In the genomic region with DNA sequence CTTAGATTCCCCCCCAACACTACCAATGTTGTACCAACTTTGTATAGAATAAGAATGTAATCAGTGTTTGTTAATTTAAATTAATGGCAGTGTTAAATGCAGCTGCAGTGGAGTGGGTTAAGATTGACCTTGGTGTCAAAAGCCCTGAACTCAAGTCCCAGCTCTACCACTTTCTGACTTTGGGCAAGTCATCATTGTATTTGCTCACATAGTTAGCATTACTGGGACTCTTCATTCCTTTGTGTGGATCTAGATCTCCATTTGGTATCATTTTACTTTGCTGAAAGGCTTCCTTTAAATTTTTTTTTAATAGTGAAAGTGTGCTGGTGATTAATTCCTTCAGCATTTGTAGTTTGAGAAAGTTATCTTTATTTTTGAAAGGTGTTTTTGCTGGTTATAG, we compare ENCODE assay signal across 1 cellular context.
TF ChIP-seq lines count a peak whose summit lies in the region.

No MANE protein-coding gene starts in this region.

TF ChIP-seq in GM23338, 12 proteins besides CTCF, POLR2A, EP300 and RAD21 (continued from another document):
- TF ChIP-seq NANOG (IDR thresholded peaks at IDR 0.05; ENCODE audit: borderline replicate concordance) (no peak), JUNB (IDR thresholded peaks at IDR 0.05; ENCODE audit: unreplicated experiment) (no peak), CREB1 (CRISPR knock-in tag; IDR thresholded peaks at IDR 0.05; ENCODE audit: low read depth) (no peak), STAT1 (IDR thresholded peaks at IDR 0.05; ENCODE audit: unreplicated experiment) (no peak), ETS1 (IDR thresholded peaks at IDR 0.05) (no peak), EZH2 (IDR thresholded peaks at IDR 0.05; ENCODE audit: low read depth, unreplicated experiment) (no peak), POLR2AphosphoS5 (IDR thresholded peaks at IDR 0.05; ENCODE audit: low read depth) (no peak), ZNF114 (CRISPR knock-in tag; IDR thresholded peaks at IDR 0.05) (no peak)
- TF ChIP-seq, protein P1, sequence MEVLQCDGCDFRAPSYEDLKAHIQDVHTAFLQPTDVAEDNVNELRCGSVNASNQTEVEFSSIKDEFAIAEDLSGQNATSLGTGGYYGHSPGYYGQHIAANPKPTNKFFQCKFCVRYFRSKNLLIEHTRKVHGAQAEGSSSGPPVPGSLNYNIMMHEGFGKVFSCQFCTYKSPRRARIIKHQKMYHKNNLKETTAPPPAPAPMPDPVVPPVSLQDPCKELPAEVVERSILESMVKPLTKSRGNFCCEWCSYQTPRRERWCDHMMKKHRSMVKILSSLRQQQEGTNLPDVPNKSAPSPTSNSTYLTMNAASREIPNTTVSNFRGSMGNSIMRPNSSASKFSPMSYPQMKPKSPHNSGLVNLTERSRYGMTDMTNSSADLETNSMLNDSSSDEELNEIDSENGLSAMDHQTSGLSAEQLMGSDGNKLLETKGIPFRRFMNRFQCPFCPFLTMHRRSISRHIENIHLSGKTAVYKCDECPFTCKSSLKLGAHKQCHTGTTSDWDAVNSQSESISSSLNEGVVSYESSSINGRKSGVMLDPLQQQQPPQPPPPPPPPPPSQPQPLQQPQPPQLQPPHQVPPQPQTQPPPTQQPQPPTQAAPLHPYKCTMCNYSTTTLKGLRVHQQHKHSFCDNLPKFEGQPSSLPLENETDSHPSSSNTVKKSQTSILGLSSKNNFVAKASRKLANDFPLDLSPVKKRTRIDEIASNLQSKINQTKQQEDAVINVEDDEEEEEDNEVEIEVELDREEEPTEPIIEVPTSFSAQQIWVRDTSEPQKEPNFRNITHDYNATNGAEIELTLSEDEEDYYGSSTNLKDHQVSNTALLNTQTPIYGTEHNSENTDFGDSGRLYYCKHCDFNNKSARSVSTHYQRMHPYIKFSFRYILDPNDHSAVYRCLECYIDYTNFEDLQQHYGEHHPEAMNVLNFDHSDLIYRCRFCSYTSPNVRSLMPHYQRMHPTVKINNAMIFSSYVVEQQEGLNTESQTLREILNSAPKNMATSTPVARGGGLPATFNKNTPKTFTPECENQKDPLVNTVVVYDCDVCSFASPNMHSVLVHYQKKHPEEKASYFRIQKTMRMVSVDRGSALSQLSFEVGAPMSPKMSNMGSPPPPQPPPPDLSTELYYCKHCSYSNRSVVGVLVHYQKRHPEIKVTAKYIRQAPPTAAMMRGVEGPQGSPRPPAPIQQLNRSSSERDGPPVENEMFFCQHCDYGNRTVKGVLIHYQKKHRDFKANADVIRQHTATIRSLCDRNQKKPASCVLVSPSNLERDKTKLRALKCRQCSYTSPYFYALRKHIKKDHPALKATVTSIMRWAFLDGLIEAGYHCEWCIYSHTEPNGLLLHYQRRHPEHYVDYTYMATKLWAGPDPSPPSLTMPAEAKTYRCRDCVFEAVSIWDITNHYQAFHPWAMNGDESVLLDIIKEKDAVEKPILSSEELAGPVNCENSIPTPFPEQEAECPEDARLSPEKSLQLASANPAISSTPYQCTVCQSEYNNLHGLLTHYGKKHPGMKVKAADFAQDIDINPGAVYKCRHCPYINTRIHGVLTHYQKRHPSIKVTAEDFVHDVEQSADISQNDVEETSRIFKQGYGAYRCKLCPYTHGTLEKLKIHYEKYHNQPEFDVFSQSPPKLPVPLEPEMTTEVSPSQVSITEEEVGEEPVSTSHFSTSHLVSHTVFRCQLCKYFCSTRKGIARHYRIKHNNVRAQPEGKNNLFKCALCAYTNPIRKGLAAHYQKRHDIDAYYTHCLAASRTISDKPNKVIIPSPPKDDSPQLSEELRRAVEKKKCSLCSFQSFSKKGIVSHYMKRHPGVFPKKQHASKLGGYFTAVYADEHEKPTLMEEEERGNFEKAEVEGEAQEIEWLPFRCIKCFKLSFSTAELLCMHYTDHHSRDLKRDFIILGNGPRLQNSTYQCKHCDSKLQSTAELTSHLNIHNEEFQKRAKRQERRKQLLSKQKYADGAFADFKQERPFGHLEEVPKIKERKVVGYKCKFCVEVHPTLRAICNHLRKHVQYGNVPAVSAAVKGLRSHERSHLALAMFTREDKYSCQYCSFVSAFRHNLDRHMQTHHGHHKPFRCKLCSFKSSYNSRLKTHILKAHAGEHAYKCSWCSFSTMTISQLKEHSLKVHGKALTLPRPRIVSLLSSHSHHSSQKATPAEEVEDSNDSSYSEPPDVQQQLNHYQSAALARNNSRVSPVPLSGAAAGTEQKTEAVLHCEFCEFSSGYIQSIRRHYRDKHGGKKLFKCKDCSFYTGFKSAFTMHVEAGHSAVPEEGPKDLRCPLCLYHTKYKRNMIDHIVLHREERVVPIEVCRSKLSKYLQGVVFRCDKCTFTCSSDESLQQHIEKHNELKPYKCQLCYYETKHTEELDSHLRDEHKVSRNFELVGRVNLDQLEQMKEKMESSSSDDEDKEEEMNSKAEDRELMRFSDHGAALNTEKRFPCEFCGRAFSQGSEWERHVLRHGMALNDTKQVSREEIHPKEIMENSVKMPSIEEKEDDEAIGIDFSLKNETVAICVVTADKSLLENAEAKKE (CRISPR knock-in tag; IDR thresholded peaks at IDR 0.05): no peak
- TF ChIP-seq, protein P2, sequence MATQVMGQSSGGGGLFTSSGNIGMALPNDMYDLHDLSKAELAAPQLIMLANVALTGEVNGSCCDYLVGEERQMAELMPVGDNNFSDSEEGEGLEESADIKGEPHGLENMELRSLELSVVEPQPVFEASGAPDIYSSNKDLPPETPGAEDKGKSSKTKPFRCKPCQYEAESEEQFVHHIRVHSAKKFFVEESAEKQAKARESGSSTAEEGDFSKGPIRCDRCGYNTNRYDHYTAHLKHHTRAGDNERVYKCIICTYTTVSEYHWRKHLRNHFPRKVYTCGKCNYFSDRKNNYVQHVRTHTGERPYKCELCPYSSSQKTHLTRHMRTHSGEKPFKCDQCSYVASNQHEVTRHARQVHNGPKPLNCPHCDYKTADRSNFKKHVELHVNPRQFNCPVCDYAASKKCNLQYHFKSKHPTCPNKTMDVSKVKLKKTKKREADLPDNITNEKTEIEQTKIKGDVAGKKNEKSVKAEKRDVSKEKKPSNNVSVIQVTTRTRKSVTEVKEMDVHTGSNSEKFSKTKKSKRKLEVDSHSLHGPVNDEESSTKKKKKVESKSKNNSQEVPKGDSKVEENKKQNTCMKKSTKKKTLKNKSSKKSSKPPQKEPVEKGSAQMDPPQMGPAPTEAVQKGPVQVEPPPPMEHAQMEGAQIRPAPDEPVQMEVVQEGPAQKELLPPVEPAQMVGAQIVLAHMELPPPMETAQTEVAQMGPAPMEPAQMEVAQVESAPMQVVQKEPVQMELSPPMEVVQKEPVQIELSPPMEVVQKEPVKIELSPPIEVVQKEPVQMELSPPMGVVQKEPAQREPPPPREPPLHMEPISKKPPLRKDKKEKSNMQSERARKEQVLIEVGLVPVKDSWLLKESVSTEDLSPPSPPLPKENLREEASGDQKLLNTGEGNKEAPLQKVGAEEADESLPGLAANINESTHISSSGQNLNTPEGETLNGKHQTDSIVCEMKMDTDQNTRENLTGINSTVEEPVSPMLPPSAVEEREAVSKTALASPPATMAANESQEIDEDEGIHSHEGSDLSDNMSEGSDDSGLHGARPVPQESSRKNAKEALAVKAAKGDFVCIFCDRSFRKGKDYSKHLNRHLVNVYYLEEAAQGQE (IDR thresholded peaks at IDR 0.05; ENCODE audit: unreplicated experiment): no peak
